Comparison of ENCODE assay signal across 19 cellular contexts in genomic region chr11:79285756-79286155, GRCh38.
"Had no signal": no experiment of that assay in that cellular context is flagged by ENCODE, and none has a peak within 500 bp of the region (broad histone marks: within the 10 kb centered on the region; RNA-seq: fewer than 3 reads in every experiment).

No MANE protein-coding gene starts in this region.

- H3K9me3 ChIP-seq: suprapubic skin, vagina had no signal

- ATAC-seq: activated CD4-positive, CD25-positive, alpha-beta regulatory T cell treated with anti-CD3 and anti-CD28 coated beads, Interleukin-2, amount 50 U/mL, for 24 hours; activated CD8-positive, alpha-beta T cell treated with anti-CD3 and anti-CD28 coated beads, Interleukin-2, amount 10 ng/mL, durations not matched to agents 7 days and 5 days; heart right ventricle; left ventricle myocardium superior; stimulated activated naive CD8-positive, alpha-beta T cell treated with anti-CD3 and anti-CD28 coated beads, Interleukin-15, Interleukin-2, amounts not matched to agents 100 U/mL and 50 U/mL, for 24 hours had no signal

- H3K4me3 ChIP-seq: ascending aorta, coronary artery, heart right ventricle, suprapubic skin, vagina had no signal

- DNase-seq: activated CD4-positive, alpha-beta T cell treated with anti-CD3 and anti-CD28 coated beads, Interleukin-2, amount 10 ng/mL, durations not matched to agents 7 days and 5 days; activated CD8-positive, alpha-beta T cell treated with anti-CD3 and anti-CD28 coated beads, Interleukin-2, amount 10 ng/mL, durations not matched to agents 7 days and 5 days; activated naive CD4-positive, alpha-beta T cell treated with anti-CD3 and anti-CD28 coated beads for 36 hours; activated T-cell treated with anti-CD3 and anti-CD28 coated beads, Interleukin-2, amount 50 U/mL, for 24 hours; heart right ventricle; immature natural killer cell; kidney glomerular epithelial cell; left ventricle myocardium superior; nephron progenitor cell; nucleus accumbens; retina; stimulated activated naive CD8-positive, alpha-beta T cell treated with anti-CD3 and anti-CD28 coated beads, Interleukin-15, Interleukin-2, amounts not matched to agents 100 U/mL and 50 U/mL, for 24 hours; T1000; trophoblast cell had no signal

- H3K36me3 ChIP-seq: ascending aorta, heart right ventricle, suprapubic skin, vagina had no signal

- H3K27me3 ChIP-seq: ascending aorta, suprapubic skin, vagina had no signal

- H3K27ac ChIP-seq: ascending aorta, coronary artery, heart right ventricle, suprapubic skin, vagina had no signal

- H3K4me1 ChIP-seq: ascending aorta, heart right ventricle, suprapubic skin, vagina had no signal
